8 cellular contexts compared by ENCODE assay signal in the genomic region with DNA sequence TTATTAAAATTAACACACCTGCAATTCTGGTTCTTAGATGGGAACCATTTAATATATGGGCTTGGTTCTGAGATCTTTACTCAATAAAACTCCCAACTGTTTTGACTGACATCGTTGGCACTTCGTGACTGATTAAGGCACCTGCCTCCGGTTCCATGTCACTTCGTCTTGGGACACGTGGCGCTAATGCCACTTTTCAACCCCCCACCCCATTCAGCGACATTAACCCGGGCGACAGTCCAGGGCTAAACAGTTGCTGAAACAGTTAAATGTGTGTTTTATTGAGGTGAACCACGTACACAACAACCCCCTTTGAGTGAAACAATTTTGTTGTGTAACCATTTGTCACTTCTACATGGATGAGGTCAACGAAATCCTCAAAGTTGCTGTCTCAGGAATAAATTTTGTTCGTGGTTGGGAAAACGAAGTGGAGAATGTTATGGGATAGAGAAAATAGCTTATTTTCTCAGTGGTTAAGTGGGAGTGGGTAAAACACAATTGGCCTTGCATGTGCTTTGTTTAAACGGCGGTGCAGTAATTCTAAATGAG. TPM values are rescaled to one million over a fixed set of nuclear protein-coding genes. Genes with fewer than 3 reads are reported as not detected.
A peak's percentile ranks its signal among the peaks of the same experiment; 100 is the strongest.
DNase-seq lines count a peak whose midpoint lies in the region; ATAC-seq and TF ChIP-seq lines count a peak whose summit lies in the region.

No MANE protein-coding gene starts in this region.

- no peaks in the 10 kb centered on the region for H3K9me3 Mint-ChIP-seq in CD4-positive, CD25-positive, alpha-beta regulatory T cell

- no peaks in the 10 kb centered on the region for H3K9me2 ChIP-seq in neural cell (ENCODE audit: insufficient read depth, low read length)

- no peak for TF ChIP-seq EP300 in neural cell (conservative IDR thresholded peaks at IDR 0.05; ENCODE audit: poor library complexity, severe bottlenecking)

- peak overlapping the region; percentile 73 for H2AFZ ChIP-seq in neural cell (ENCODE audit: low read depth, low read length)

- H3K79me2 ChIP-seq in neural cell (replicated peaks; ENCODE audit: insufficient read depth, low read length), result no peaks in the 10 kb centered on the region

- H3K27me3 Mint-ChIP-seq in CD4-positive, CD25-positive, alpha-beta regulatory T cell, result peaks cover 3% of the 10 kb centered on the region

- no peak for TF ChIP-seq RAD21 in neural cell (conservative IDR thresholded peaks at IDR 0.05)

- H3K27ac Mint-ChIP-seq in CD4-positive, CD25-positive, alpha-beta regulatory T cell, result peak overlapping the region; percentile 85 to 93 (median 92)

- TF ChIP-seq CTCF in NB4 (IDR thresholded peaks at IDR 0.05; ENCODE audit: low read depth, low read length) (no peak), dorsolateral prefrontal cortex (IDR thresholded peaks at IDR 0.05 in 54 of 56, conservative IDR thresholded peaks at IDR 0.05 in 2 of 56; ENCODE audit: low read depth in 1 of 56, partially characterized antibody in 56 of 56) (no peak), neural cell (IDR thresholded peaks at IDR 0.05; ENCODE audit: poor library complexity, severe bottlenecking) (no peak)

- H3K9ac ChIP-seq in neural cell (ENCODE audit: low read length), result peak overlapping the region; percentile 99

- H3K4me3 Mint-ChIP-seq in CD4-positive, CD25-positive, alpha-beta regulatory T cell, result peak overlapping the region; percentile 89 to 96 (median 94)

- H3K4me1 Mint-ChIP-seq in CD4-positive, CD25-positive, alpha-beta regulatory T cell, result peaks cover 21 to 37% (median 29%) of the 10 kb centered on the region in 4 donors

- DNase-seq in CD4-positive, CD25-positive, alpha-beta regulatory T cell, result no peak
- DNase-seq in NB4 (ENCODE audit: low read depth) (peak; percentile 54), dorsolateral prefrontal cortex (no peak), NCI-H526 treated with DMSO at 0.1 percent for 48 hours (lab: John Stamatoyannopoulos, UW) (no peak), NCI-H1930 (lab: John Stamatoyannopoulos, UW) (no peak)

- no peaks in the 10 kb centered on the region for H3K36me3 ChIP-seq in CD4-positive, CD25-positive, alpha-beta regulatory T cell (ENCODE audit: control insufficient read depth, insufficient read depth, low read length)
- no peaks in the 10 kb centered on the region for H3K36me3 ChIP-seq in neural cell (ENCODE audit: insufficient read depth, low read length)

- no peak for ATAC-seq in CD4-positive, CD25-positive, alpha-beta regulatory T cell (ENCODE audit: low read depth in 2 of 2)
- ATAC-seq in GM21447 (IDR thresholded peaks at IDR 0.05; ENCODE audit: unreplicated experiment) (no peak), GM18498 (IDR thresholded peaks at IDR 0.05; ENCODE audit: unreplicated experiment) (no peak)

- H3K4me1 ChIP-seq in CD4-positive, CD25-positive, alpha-beta regulatory T cell (ENCODE audit: control insufficient read depth, insufficient read depth, low read length, poor library complexity, severe bottlenecking), result peaks cover 19% of the 10 kb centered on the region

- peak overlapping the region; percentile 96 for H3K4me2 ChIP-seq in neural cell (ENCODE audit: low read length)

- peak overlapping the region; percentile 87 for H3K27ac ChIP-seq in CD4-positive, CD25-positive, alpha-beta regulatory T cell (ENCODE audit: insufficient read depth, low read length, poor library complexity, severe bottlenecking)
- H3K27ac ChIP-seq in dorsolateral prefrontal cortex, result peak overlapping the region; percentile 87 to 100 (median 99)
- H3K27ac ChIP-seq in neural cell (ENCODE audit: low read length), result peak overlapping the region; percentile 98

- no peaks in the 10 kb centered on the region for H3K36me3 Mint-ChIP-seq in CD4-positive, CD25-positive, alpha-beta regulatory T cell

- no peak for TF ChIP-seq POLR2A in NB4 (IDR thresholded peaks at IDR 0.05; ENCODE audit: extremely low read depth, insufficient read length)

- peaks cover 4% of the 10 kb centered on the region for H3F3A ChIP-seq in neural cell (ENCODE audit: insufficient read depth, low read length, poor library complexity, severe bottlenecking)

- H4K20me1 ChIP-seq in neural cell (ENCODE audit: insufficient read depth), result no peaks in the 10 kb centered on the region

- peak overlapping the region; percentile 63 for H3K4me3 ChIP-seq in CD4-positive, CD25-positive, alpha-beta regulatory T cell (ENCODE audit: low read depth, low read length)
- H3K4me3 ChIP-seq in NB4 (ENCODE audit: low read depth, low read length), result peak overlapping the region; percentile 68
- peak overlapping the region; percentile 51 to 93 (median 83) for H3K4me3 ChIP-seq in dorsolateral prefrontal cortex
- peak overlapping the region; percentile 94 for H3K4me3 ChIP-seq in neural cell (ENCODE audit: low read length)

- intact Hi-C loops in dorsolateral prefrontal cortex (cut with DNase I), result loop anchor here (2.0 to 10.0 kb wide), 4 partner anchors 228 to 392 kb away; a partner anchor contains a TSS

- H3K27me3 ChIP-seq in CD4-positive, CD25-positive, alpha-beta regulatory T cell (ENCODE audit: control insufficient read depth, insufficient read depth, low read length), result no peaks in the 10 kb centered on the region
- no peaks in the 10 kb centered on the region for H3K27me3 ChIP-seq in dorsolateral prefrontal cortex
- H3K27me3 ChIP-seq in neural cell (ENCODE audit: insufficient read depth, low read depth, low read length), result no peaks in the 10 kb centered on the region

- no peaks in the 10 kb centered on the region for H3K9me3 ChIP-seq in CD4-positive, CD25-positive, alpha-beta regulatory T cell (ENCODE audit: control insufficient read depth in 2 of 2, low read length in 2 of 2)
- no peaks in the 10 kb centered on the region for H3K9me3 ChIP-seq in neural cell (ENCODE audit: low read length)

TF ChIP-seq in neural cell, 6 proteins besides CTCF, POLR2A, EP300 and RAD21:
- TF ChIP-seq TAF1 (IDR thresholded peaks at IDR 0.05; ENCODE audit: low read depth), result no peak
- TF ChIP-seq, protein P1, sequence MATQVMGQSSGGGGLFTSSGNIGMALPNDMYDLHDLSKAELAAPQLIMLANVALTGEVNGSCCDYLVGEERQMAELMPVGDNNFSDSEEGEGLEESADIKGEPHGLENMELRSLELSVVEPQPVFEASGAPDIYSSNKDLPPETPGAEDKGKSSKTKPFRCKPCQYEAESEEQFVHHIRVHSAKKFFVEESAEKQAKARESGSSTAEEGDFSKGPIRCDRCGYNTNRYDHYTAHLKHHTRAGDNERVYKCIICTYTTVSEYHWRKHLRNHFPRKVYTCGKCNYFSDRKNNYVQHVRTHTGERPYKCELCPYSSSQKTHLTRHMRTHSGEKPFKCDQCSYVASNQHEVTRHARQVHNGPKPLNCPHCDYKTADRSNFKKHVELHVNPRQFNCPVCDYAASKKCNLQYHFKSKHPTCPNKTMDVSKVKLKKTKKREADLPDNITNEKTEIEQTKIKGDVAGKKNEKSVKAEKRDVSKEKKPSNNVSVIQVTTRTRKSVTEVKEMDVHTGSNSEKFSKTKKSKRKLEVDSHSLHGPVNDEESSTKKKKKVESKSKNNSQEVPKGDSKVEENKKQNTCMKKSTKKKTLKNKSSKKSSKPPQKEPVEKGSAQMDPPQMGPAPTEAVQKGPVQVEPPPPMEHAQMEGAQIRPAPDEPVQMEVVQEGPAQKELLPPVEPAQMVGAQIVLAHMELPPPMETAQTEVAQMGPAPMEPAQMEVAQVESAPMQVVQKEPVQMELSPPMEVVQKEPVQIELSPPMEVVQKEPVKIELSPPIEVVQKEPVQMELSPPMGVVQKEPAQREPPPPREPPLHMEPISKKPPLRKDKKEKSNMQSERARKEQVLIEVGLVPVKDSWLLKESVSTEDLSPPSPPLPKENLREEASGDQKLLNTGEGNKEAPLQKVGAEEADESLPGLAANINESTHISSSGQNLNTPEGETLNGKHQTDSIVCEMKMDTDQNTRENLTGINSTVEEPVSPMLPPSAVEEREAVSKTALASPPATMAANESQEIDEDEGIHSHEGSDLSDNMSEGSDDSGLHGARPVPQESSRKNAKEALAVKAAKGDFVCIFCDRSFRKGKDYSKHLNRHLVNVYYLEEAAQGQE (IDR thresholded peaks at IDR 0.05; ENCODE audit: borderline replicate concordance), result no peak
- no peak for TF ChIP-seq MXI1 (conservative IDR thresholded peaks at IDR 0.05; ENCODE audit: poor library complexity, severe bottlenecking)
- no peak for TF ChIP-seq SMC3 (conservative IDR thresholded peaks at IDR 0.05; ENCODE audit: poor library complexity)
- no peak for TF ChIP-seq EZH2 (IDR thresholded peaks at IDR 0.05; ENCODE audit: borderline replicate concordance, insufficient read depth, low read length, poor library complexity, severe bottlenecking)
- no peak for TF ChIP-seq POLR2AphosphoS5 (IDR thresholded peaks at IDR 0.05)

RNA-seq across cellular contexts. Expression of a gene that starts 9.9 kb away (rescaled TPM):
- 186 TPM for total RNA-seq in CD4-positive, CD25-positive, alpha-beta regulatory T cell
- 100 to 1,000 TPM in 1 of 4 donors, 10 to 100 TPM in 3; 53.0 to 110 (median 80.1) TPM for polyA plus RNA-seq in CD4-positive, CD25-positive, alpha-beta regulatory T cell
- total RNA-seq in dorsolateral prefrontal cortex, result 100 to 1,000 TPM in 118 of 120 experiments, 10 to 100 TPM in 2; 80.8 to 431 (median 175) TPM
- polyA plus RNA-seq in neural cell, result 143 and 148 TPM in 2 replicates
- polyA minus RNA-seq in neural cell, result 306 and 345 TPM in 2 replicates
